8 cellular contexts compared by ENCODE assay signal in the genomic region with DNA sequence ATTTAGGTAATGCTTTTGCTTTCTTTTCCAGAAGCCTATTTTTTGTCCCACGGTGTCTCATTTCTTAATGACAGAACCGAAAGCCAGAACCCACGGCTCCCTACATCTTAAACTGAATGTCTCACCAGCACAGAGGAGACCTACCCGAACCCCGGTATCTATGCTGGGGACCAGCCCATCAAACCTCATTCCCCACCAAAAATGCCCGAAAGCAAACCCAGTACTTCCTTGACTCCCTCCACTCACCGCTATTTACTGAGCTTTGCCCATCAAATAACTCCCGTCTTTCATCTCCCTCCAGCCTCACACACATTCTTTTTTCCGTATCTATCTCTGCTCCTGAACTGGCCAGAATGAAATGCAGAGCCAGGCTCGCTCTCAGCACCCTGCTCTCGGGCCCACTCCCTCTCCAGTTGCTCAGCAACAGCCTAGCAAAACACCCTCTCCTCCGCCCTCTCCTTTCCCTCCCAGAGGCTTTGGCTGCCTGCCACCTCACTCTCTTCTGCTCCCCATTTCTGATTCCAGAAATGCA. TPM values are rescaled to one million over a fixed set of nuclear protein-coding genes. Genes with fewer than 3 reads are reported as not detected.
DNase-seq lines count a peak whose midpoint lies in the region; ATAC-seq, FAIRE-seq and TF ChIP-seq lines count a peak whose summit lies in the region.

No MANE protein-coding gene starts in this region.

- TF ChIP-seq POLR2A in A549 (IDR thresholded peaks at IDR 0.05; ENCODE audit: low read length) (no peak), H54 (IDR thresholded peaks at IDR 0.05; ENCODE audit: low read depth, low read length) (no peak), sigmoid colon (IDR thresholded peaks at IDR 0.05) (peak in 1 of 2 donors; percentile 44)

- no peak for FAIRE-seq in A549 (lab: Jason Lieb, UNC)
- no peak for FAIRE-seq in H54 (lab: Jason Lieb, UNC)
- FAIRE-seq in bronchial epithelial cell (lab: Jason Lieb, UNC), result no peak

- POLR2A ChIA-PET in A549 (lab: Yijun Ruan, JAX), result no interaction called here

- ATAC-seq in A549 (no peak), HG02642 (IDR thresholded peaks at IDR 0.05; ENCODE audit: poor library complexity, unreplicated experiment) (no peak)

- H3K4me2 ChIP-seq in A549, result peak overlapping the region; percentile 94

- no peak overlapping the region for H3K27ac ChIP-seq in A549
- peak overlapping the region; percentile 85 to 93 (median 92) for H3K27ac ChIP-seq in sigmoid colon

- TF ChIP-seq RAD21 in A549 (conservative IDR thresholded peaks at IDR 0.05 in 1 of 2, IDR thresholded peaks at IDR 0.05 in 1 of 2), result no peak

- CTCF ChIA-PET in A549 (lab: Yijun Ruan, JAX), result interaction anchor here (0.7 to 1.1 kb wide), 2 partner anchors 8 to 959 kb away, joined by 3 read pairs; no protein-coding TSS in a partner anchor

- H3K4me1 ChIP-seq in A549 (peaks cover 27% of the 10 kb centered on the region; the same call in 2 of the 3 replicates), sigmoid colon (peaks cover 0 to 80% (median 55%) of the 10 kb centered on the region in 4 donors)

- H3K27me3 ChIP-seq in bronchial epithelial cell (ENCODE audit: control insufficient read depth, insufficient read depth, low read length) (peaks cover 11% of the 10 kb centered on the region), sigmoid colon (no peaks in the 10 kb centered on the region)

- H3K36me3 ChIP-seq in bronchial epithelial cell (ENCODE audit: control insufficient read depth, insufficient read depth, low read length) (no peaks in the 10 kb centered on the region), sigmoid colon (peaks cover 0 to 42% (median 17%) of the 10 kb centered on the region in 4 donors)

- WGBS in A549 (ENCODE audit: missing lambda C conversion rate), result 59% methylated on average over 12 of the region's 12 CpGs
- 6 to 8% methylated on average over 12 of the region's 12 CpGs for WGBS in sigmoid colon, 2 donors

- no peaks in the 10 kb centered on the region for H3K9me3 ChIP-seq in A549
- H3K9me3 ChIP-seq in sigmoid colon, result no peaks in the 10 kb centered on the region

- TF ChIP-seq EP300 in A549 (IDR thresholded peaks at IDR 0.05) (no peak), sigmoid colon (IDR thresholded peaks at IDR 0.05) (no peak)

- intact Hi-C loops in sigmoid colon (cut with DNase I), result loop anchor here (5.0 to 10.0 kb wide), 5 partner anchors 284 to 946 kb away; no protein-coding TSS in a partner anchor

- H3K4me3 ChIP-seq in A549 (no peak overlapping the region), bronchial epithelial cell (ENCODE audit: low read depth, low read length) (no peak overlapping the region), sigmoid colon (peak overlapping the region; percentile 59 to 85 (median 78))

- TF ChIP-seq CTCF in A549 (IDR thresholded peaks at IDR 0.05) (no peak), bronchial epithelial cell (IDR thresholded peaks at IDR 0.05; ENCODE audit: insufficient read depth, low read length, severe bottlenecking) (no peak), sigmoid colon (IDR thresholded peaks at IDR 0.05) (no peak)

- DNase-seq in A549 (ENCODE audit: low read depth in 1 of 2, low spot score in 1 of 2) (peak in 1 of 2 experiments; percentile 27), H54 (ENCODE audit: insufficient read length, low spot score) (peak; percentile 60), NCI-H774 (lab: John Stamatoyannopoulos, UW) (peak; percentile 85), bronchial epithelial cell (ENCODE audit: low read depth) (peak; percentile 53), iPS-NIHi11 (ENCODE audit: low spot score) (peak; percentile 69), sigmoid colon (peak; percentile 96)
- no peak for DNase-seq in stimulated activated CD4-positive, alpha-beta T cell treated with anti-CD3 and anti-CD28 coated beads, Interleukin-4, amount 100 ng/mL, for 24 hours

TF ChIP-seq in A549, 52 proteins besides CTCF, POLR2A, EP300 and RAD21:
- TF ChIP-seq CBX8 (IDR thresholded peaks at IDR 0.05) (no peak), JUN (IDR thresholded peaks at IDR 0.05) (no peak), ZSCAN20 (CRISPR knock-in tag; IDR thresholded peaks at IDR 0.05) (no peak), RFX5 (IDR thresholded peaks at IDR 0.05) (no peak), SMC3 (IDR thresholded peaks at IDR 0.05) (no peak), SREBF2 (IDR thresholded peaks at IDR 0.05) (no peak), MYC (IDR thresholded peaks at IDR 0.05; ENCODE audit: borderline replicate concordance, low read length) (no peak), NR3C1 (IDR thresholded peaks at IDR 0.05) (no peak), RCOR1 (IDR thresholded peaks at IDR 0.05; ENCODE audit: low read depth, low read length) (no peak), CHD2 (IDR thresholded peaks at IDR 0.05; ENCODE audit: low read length, partially characterized antibody) (no peak), HDAC2 (IDR thresholded peaks at IDR 0.05) (no peak)
- TF ChIP-seq, protein P1, sequence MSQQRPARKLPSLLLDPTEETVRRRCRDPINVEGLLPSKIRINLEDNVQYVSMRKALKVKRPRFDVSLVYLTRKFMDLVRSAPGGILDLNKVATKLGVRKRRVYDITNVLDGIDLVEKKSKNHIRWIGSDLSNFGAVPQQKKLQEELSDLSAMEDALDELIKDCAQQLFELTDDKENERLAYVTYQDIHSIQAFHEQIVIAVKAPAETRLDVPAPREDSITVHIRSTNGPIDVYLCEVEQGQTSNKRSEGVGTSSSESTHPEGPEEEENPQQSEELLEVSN (IDR thresholded peaks at IDR 0.05; ENCODE audit: borderline replicate concordance, low read depth), result no peak

RNA-seq across cellular contexts. Expression of gene IGFBP5, which starts 4.1 kb away (rescaled TPM):
- polyA plus RNA-seq in A549 (2011; rRNA removed), result 0.97 and 1.5 TPM in 2 replicates
- 1.5 and 1.9 TPM in 2 replicates for polyA plus RNA-seq in A549 (2012; cell fraction: cytosol; rRNA removed)
- polyA plus RNA-seq in A549 (2012; cell fraction: nucleus; rRNA removed), result 2.2 and 4.9 TPM in 2 replicates
- polyA plus RNA-seq in A549 (2017; fragmentation: RNase III; extraction: RNeasy Plus Mini Kit Qiagen cat#74134 plus additional on column Dnase treatment), result 0.20 to 0.46 TPM (median 0.23 TPM) in 3 replicates
- 1.7 and 3.4 TPM in 2 replicates for polyA minus RNA-seq in A549 (2011; rRNA and poly(A)+ RNA removed)
- total RNA-seq in bronchial epithelial cell, result 0.51 and 9.2 TPM in 2 replicates
- 100 to 1,000 TPM; 254 to 773 (median 488) TPM for total RNA-seq in sigmoid colon
- 100 to 1,000 TPM in 1 of 3 donors, 10 to 100 TPM in 2; 13.6 to 131 (median 36.0) TPM for polyA plus RNA-seq in sigmoid colon

RNA-seq across cellular contexts. Expression of gene IGFBP2, which starts 58.1 kb away (rescaled TPM):
- polyA plus RNA-seq in A549 (2011; rRNA removed), result 34.9 and 36.1 TPM in 2 replicates
- polyA plus RNA-seq in A549 (2012; cell fraction: cytosol; rRNA removed), result 69.5 and 87.5 TPM in 2 replicates
- polyA plus RNA-seq in A549 (2012; cell fraction: nucleus; rRNA removed), result 93.1 and 114 TPM in 2 replicates
- polyA plus RNA-seq in A549 (2017; fragmentation: RNase III; extraction: RNeasy Plus Mini Kit Qiagen cat#74134 plus additional on column Dnase treatment), result 21.1 to 27.0 TPM (median 26.1 TPM) in 3 replicates
- 37.5 and 38.6 TPM in 2 replicates for polyA minus RNA-seq in A549 (2011; rRNA and poly(A)+ RNA removed)
- 41.1 and 329 TPM in 2 replicates for total RNA-seq in bronchial epithelial cell
- total RNA-seq in sigmoid colon, result 10 to 100 TPM in 3 of 4 donors, 1 to 10 TPM in 1; 6.3 to 45.7 (median 21.9) TPM
- 10 to 100 TPM; 30.8 to 33.5 (median 33.0) TPM for polyA plus RNA-seq in sigmoid colon

Comparison
In these comparisons a context has a peak if more than half of its experiments do, and no peak if none do; other contexts are left out.
1. H3K27ac ChIP-seq: peak in sigmoid colon (4 of 4); none in A549 (0 of 2).
2. H3K4me3 ChIP-seq: peak in sigmoid colon (4 of 4); none in A549 (single experiment) and bronchial epithelial cell (single experiment).
3. RNA of gene IGFBP5, which starts 4.1 kb away (total RNA-seq): 254 to 773 TPM in sigmoid colon; 0.51 to 9.2 TPM in bronchial epithelial cell; every median in the first group is over 10 times any median in the second.